1 cellular context compared by ENCODE assay signal in the genomic region with DNA sequence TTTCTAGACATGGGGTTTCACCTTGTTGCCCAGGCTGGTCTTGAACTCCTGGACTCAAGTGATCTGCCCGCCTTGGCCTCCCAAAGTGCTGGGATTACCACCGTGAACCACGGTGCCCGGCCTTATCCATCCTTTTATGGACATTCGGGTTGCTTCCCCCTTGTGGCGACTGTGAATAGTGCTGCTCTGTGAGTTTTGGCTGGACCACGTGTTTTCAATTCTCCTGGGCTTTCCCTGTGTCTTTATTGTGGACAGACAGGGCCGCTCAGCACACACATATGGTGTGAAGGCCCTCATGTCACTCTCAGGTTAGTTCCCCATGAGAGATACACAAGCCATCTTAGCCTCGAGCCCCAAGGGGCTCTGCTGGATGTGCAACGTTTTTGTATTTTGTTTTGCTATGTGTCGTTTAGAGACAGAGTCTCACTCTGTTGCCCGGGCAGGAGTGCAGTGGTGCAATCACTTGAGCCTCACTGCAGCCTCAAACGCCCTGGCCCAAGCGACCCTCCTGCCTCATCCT.
TF ChIP-seq lines count a peak whose summit lies in the region.

No MANE protein-coding gene starts in this region.

TF ChIP-seq in HepG2, 621 proteins besides CTCF, POLR2A, EP300 and RAD21 (continued from another document and continues in another):
- TF ChIP-seq, protein P1, sequence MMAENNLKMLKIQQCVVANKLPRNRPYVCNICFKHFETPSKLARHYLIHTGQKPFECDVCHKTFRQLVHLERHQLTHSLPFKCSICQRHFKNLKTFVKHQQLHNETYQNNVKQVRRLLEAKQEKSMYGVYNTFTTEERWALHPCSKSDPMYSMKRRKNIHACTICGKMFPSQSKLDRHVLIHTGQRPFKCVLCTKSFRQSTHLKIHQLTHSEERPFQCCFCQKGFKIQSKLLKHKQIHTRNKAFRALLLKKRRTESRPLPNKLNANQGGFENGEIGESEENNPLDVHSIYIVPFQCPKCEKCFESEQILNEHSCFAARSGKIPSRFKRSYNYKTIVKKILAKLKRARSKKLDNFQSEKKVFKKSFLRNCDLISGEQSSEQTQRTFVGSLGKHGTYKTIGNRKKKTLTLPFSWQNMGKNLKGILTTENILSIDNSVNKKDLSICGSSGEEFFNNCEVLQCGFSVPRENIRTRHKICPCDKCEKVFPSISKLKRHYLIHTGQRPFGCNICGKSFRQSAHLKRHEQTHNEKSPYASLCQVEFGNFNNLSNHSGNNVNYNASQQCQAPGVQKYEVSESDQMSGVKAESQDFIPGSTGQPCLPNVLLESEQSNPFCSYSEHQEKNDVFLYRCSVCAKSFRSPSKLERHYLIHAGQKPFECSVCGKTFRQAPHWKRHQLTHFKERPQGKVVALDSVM (CRISPR knock-in tag; IDR thresholded peaks at IDR 0.05): no peak
- TF ChIP-seq ZBTB34 (CRISPR knock-in tag; IDR thresholded peaks at IDR 0.05) (no peak), FOXK1 (CRISPR knock-in tag; IDR thresholded peaks at IDR 0.05; ENCODE audit: borderline replicate concordance, low read depth) (peak; percentile 42; the same call in 1 of the 2 replicates), HHEX (CRISPR knock-in tag; IDR thresholded peaks at IDR 0.05) (no peak), ZFP91 (CRISPR knock-in tag; IDR thresholded peaks at IDR 0.05; ENCODE audit: borderline replicate concordance) (no peak), SRF (IDR thresholded peaks at IDR 0.05; ENCODE audit: low read depth, low read length) (peak; percentile 96), MXI1 (IDR thresholded peaks at IDR 0.05; ENCODE audit: borderline replicate concordance, low read depth, low read length) (peak; percentile 82; the same call in 2 of the 3 replicates), SMC3 (IDR thresholded peaks at IDR 0.05; ENCODE audit: low read length) (peak; percentile 50), ZBTB25 (CRISPR knock-in tag; IDR thresholded peaks at IDR 0.05) (no peak), JUN (CRISPR knock-in tag; IDR thresholded peaks at IDR 0.05) (no peak), RARG (CRISPR knock-in tag; IDR thresholded peaks at IDR 0.05; ENCODE audit: low read depth) (no peak), EZH2 (conservative IDR thresholded peaks at IDR 0.05; ENCODE audit: low read depth, low read length) (no peak), SALL2 (CRISPR knock-in tag; IDR thresholded peaks at IDR 0.05) (no peak), RFX3 (CRISPR knock-in tag; IDR thresholded peaks at IDR 0.05) (no peak), MTA1 (CRISPR knock-in tag; IDR thresholded peaks at IDR 0.05; ENCODE audit: borderline replicate concordance) (no peak), ZNF724P (CRISPR knock-in tag; IDR thresholded peaks at IDR 0.05; ENCODE audit: borderline replicate concordance) (no peak), ZMYM3 (CRISPR knock-in tag; IDR thresholded peaks at IDR 0.05) (no peak), PTBP1 (IDR thresholded peaks at IDR 0.05; ENCODE audit: low read depth, low read length, poor library complexity, severe bottlenecking) (no peak), ZNF350 (CRISPR knock-in tag; IDR thresholded peaks at IDR 0.05; ENCODE audit: borderline replicate concordance, low read depth) (no peak), ZSCAN9 (CRISPR knock-in tag; IDR thresholded peaks at IDR 0.05; ENCODE audit: borderline replicate concordance) (peak; percentile 17; the same call in 1 of the 2 replicates), ZNF451 (CRISPR knock-in tag; IDR thresholded peaks at IDR 0.05) (no peak), ZNF746 (CRISPR knock-in tag; IDR thresholded peaks at IDR 0.05) (no peak), ZMYM2 (CRISPR knock-in tag; IDR thresholded peaks at IDR 0.05) (peak; percentile 53; the same call in 1 of the 2 replicates), ZNF30 (CRISPR knock-in tag; IDR thresholded peaks at IDR 0.05) (no peak), ATF1 (CRISPR knock-in tag; IDR thresholded peaks at IDR 0.05) (no peak), BORCS8-MEF2B (CRISPR knock-in tag; IDR thresholded peaks at IDR 0.05) (no peak), HNF4G (IDR thresholded peaks at IDR 0.05; ENCODE audit: borderline replicate concordance, low read depth, low read length) (no peak), HNF4G (CRISPR knock-in tag; IDR thresholded peaks at IDR 0.05; ENCODE audit: borderline replicate concordance, low read depth) (no peak), ZBTB20 (CRISPR knock-in tag; IDR thresholded peaks at IDR 0.05; ENCODE audit: borderline replicate concordance, low read depth) (no peak), MAZ (IDR thresholded peaks at IDR 0.05; ENCODE audit: borderline replicate concordance, low read depth, low read length) (no peak), MAZ (CRISPR knock-in tag; IDR thresholded peaks at IDR 0.05; ENCODE audit: low read depth) (no peak), AKAP8 (CRISPR knock-in tag; IDR thresholded peaks at IDR 0.05) (no peak), ZNF33A (CRISPR knock-in tag; IDR thresholded peaks at IDR 0.05; ENCODE audit: borderline replicate concordance) (no peak), TOPORS (CRISPR knock-in tag; IDR thresholded peaks at IDR 0.05) (peak; percentile 40; the same call in 1 of the 2 replicates), RELA (CRISPR knock-in tag; IDR thresholded peaks at IDR 0.05) (no peak), TAF1 (CRISPR knock-in tag; IDR thresholded peaks at IDR 0.05) (no peak), ZNF501 (CRISPR knock-in tag; IDR thresholded peaks at IDR 0.05) (peak; percentile 52; the same call in 1 of the 2 replicates), YEATS4 (CRISPR knock-in tag; IDR thresholded peaks at IDR 0.05; ENCODE audit: borderline replicate concordance) (no peak), SNAPC2 (CRISPR knock-in tag; IDR thresholded peaks at IDR 0.05) (0 out of 2 replicates have a peak, but pooled peaks have one; percentile 41), STAG1 (CRISPR knock-in tag; IDR thresholded peaks at IDR 0.05) (peak; percentile 43), ADNP (CRISPR knock-in tag; IDR thresholded peaks at IDR 0.05) (no peak), CBFB (CRISPR knock-in tag; IDR thresholded peaks at IDR 0.05) (no peak), POLR2AphosphoS2 (IDR thresholded peaks at IDR 0.05; ENCODE audit: low read depth, low read length) (no peak), TBL1XR1 (IDR thresholded peaks at IDR 0.05; ENCODE audit: borderline replicate concordance, low read length, partially characterized antibody) (no peak), MXD3 (CRISPR knock-in tag; IDR thresholded peaks at IDR 0.05) (no peak), NR2F1 (CRISPR knock-in tag; IDR thresholded peaks at IDR 0.05) (no peak), CENPT (CRISPR knock-in tag; IDR thresholded peaks at IDR 0.05; ENCODE audit: low read depth) (no peak), SPEN (CRISPR knock-in tag; IDR thresholded peaks at IDR 0.05; ENCODE audit: low read depth) (no peak), ZNF343 (CRISPR knock-in tag; IDR thresholded peaks at IDR 0.05) (0 out of 2 replicates have a peak, but pooled peaks have one; percentile 35), ZZZ3 (CRISPR knock-in tag; IDR thresholded peaks at IDR 0.05; ENCODE audit: borderline replicate concordance) (no peak), ZNF430 (CRISPR knock-in tag; IDR thresholded peaks at IDR 0.05) (no peak), THRA (CRISPR knock-in tag; IDR thresholded peaks at IDR 0.05; ENCODE audit: borderline replicate concordance) (no peak), ZNF552 (CRISPR knock-in tag; IDR thresholded peaks at IDR 0.05; ENCODE audit: borderline replicate concordance) (no peak)
- TF ChIP-seq, protein P2, sequence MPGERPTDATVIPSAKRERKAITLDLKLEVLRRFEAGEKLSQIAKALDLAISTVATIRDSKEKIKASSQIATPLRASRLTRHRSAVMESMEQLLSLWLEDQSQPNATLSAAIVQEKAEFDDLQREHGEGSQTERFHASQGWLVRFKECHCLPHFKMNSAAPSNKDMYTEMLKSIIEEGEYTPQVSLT (CRISPR knock-in tag; IDR thresholded peaks at IDR 0.05; ENCODE audit: borderline replicate concordance, low read depth): no peak
- TF ChIP-seq, protein P3, sequence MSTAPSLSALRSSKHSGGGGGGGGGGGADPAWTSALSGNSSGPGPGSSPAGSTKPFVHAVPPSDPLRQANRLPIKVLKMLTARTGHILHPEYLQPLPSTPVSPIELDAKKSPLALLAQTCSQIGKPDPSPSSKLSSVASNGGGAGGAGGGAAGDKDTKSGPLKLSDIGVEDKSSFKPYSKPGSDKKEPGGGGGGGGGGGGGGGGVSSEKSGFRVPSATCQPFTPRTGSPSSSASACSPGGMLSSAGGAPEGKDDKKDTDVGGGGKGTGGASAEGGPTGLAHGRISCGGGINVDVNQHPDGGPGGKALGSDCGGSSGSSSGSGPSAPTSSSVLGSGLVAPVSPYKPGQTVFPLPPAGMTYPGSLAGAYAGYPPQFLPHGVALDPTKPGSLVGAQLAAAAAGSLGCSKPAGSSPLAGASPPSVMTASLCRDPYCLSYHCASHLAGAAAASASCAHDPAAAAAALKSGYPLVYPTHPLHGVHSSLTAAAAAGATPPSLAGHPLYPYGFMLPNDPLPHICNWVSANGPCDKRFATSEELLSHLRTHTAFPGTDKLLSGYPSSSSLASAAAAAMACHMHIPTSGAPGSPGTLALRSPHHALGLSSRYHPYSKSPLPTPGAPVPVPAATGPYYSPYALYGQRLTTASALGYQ (CRISPR knock-in tag; IDR thresholded peaks at IDR 0.05): no peak
